In the genomic region with DNA sequence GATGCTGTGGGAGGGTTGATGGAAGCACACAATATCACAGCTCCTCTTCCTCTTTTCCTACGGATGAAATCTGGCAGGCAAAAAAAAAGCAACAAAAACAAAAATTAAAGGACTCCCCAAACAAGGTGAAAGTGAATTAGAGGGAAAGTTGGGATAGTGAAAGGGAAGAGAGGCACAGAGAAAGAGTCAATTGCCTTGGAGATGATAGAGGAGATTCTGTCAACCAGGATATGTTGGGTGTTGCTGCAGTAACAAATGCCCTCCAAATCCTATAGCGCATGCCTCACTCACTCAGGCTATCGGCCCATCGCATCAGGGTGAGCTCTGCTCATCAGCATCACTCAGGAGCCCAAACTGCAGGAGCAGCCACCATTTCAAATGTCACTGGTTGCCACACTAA, we compare ENCODE assay signal across 26 cellular contexts.
DNase-seq lines count a peak whose midpoint lies in the region; ATAC-seq, FAIRE-seq and TF ChIP-seq lines count a peak whose summit lies in the region.
"Had no signal": no experiment of that assay in that cellular context is flagged by ENCODE, and none has a peak within 500 bp of the region (broad histone marks: within the 10 kb centered on the region; RNA-seq: fewer than 3 reads in every experiment).

No MANE protein-coding gene starts in this region.

- H3K9me1 ChIP-seq in K562 (ENCODE audit: control insufficient read depth, insufficient read depth, low read length), result no peaks in the 10 kb centered on the region

- DNase-seq in HepG2 (ENCODE audit: low spot score) (no peak), right lobe of liver (no peak), DND-41 (no peak), K562 (ENCODE audit: extremely low read depth in 1 of 4, low spot score in 3 of 4) (no peak), D341Med (ENCODE audit: low spot score) (no peak), iPS-NIHi7 (ENCODE audit: extremely low spot score) (no peak), COLO829 (ENCODE audit: low spot score) (no peak)
- DNase-seq: 8988T; ACHN; AML-193; BE2C; Calu3; CD4-positive, alpha-beta T cell; CD8-positive, alpha-beta memory T cell; COR-L47; DMS153; EL; GDM1; GM23248; H7; HCEC 1CT had no signal

- no peak for TF ChIP-seq EP300 in HepG2 (IDR thresholded peaks at IDR 0.05; ENCODE audit: low read depth in 2 of 2, low read length in 2 of 2)
- TF ChIP-seq EP300 in HepG2 (CRISPR knock-in tag; IDR thresholded peaks at IDR 0.05; ENCODE audit: borderline replicate concordance), result no peak
- TF ChIP-seq EP300 in K562 (IDR thresholded peaks at IDR 0.05; ENCODE audit: low read length), result no peak

- intact Hi-C loops in HepG2 (cut with micrococcal nuclease; ENCODE audit: unreplicated experiment), result no loop called here
- intact Hi-C loops in right lobe of liver (cut with DNase I), result no loop called here
- intact Hi-C loops in K562 (cut with micrococcal nuclease), result no loop called here

- H2AFZ ChIP-seq in HepG2 (ENCODE audit: low read length) (no peak overlapping the region), DND-41 (ENCODE audit: low read depth, low read length) (no peak overlapping the region), K562 (ENCODE audit: low read depth, low read length) (no peak overlapping the region)
- H2AFZ ChIP-seq: GM23248 had no signal

- no peak overlapping the region for H3K27ac ChIP-seq in HepG2 (ENCODE audit: extremely low read length, insufficient read depth, low read length)
- no peak overlapping the region for H3K27ac ChIP-seq in right lobe of liver
- 0 out of 2 replicates have a peak overlapping the region, but pooled peaks have one; percentile 76 for H3K27ac ChIP-seq in DND-41 (ENCODE audit: low read length)
- H3K27ac ChIP-seq in K562 (ENCODE audit: extremely low read depth, low read depth, low read length), result no peak overlapping the region
- H3K27ac ChIP-seq: A549, C4-2B, GM23248 had no signal

- FAIRE-seq in HepG2 (lab: Jason Lieb, UNC) (no peak), K562 (lab: Jason Lieb, UNC) (no peak)
- FAIRE-seq: A549, GM12878, GM19239, H1 had no signal

- TF ChIP-seq CTCF in HepG2 (CRISPR knock-in tag; IDR thresholded peaks at IDR 0.05) (no peak), right lobe of liver (IDR thresholded peaks at IDR 0.05) (no peak), DND-41 (IDR thresholded peaks at IDR 0.05; ENCODE audit: borderline replicate concordance, extremely low read depth, low read length, poor library complexity, severe bottlenecking) (no peak), K562 (IDR thresholded peaks at IDR 0.05 in 2 of 3, conservative IDR thresholded peaks at IDR 0.05 in 1 of 3; ENCODE audit: insufficient read depth in 2 of 3, low read depth in 1 of 3, low read length in 3 of 3) (no peak)

- H3K9me3 ChIP-seq in HepG2 (ENCODE audit: low read length) (no peaks in the 10 kb centered on the region), right lobe of liver (no peaks in the 10 kb centered on the region), DND-41 (ENCODE audit: insufficient read depth, low read length, severe bottlenecking) (no peaks in the 10 kb centered on the region), K562 (replicated peaks; ENCODE audit: control insufficient read depth, insufficient read depth, low read depth, low read length) (no peaks in the 10 kb centered on the region)
- H3K9me3 ChIP-seq: A549, BE2C had no signal

- H3K4me1 ChIP-seq in HepG2 (ENCODE audit: insufficient read depth, low read length) (no peaks in the 10 kb centered on the region), right lobe of liver (no peaks in the 10 kb centered on the region), DND-41 (ENCODE audit: insufficient read depth, low read length) (peaks cover 47% of the 10 kb centered on the region), K562 (replicated peaks in 1 of 2; ENCODE audit: control insufficient read depth in 2 of 2, insufficient read depth in 2 of 2, low read length in 2 of 2) (no peaks in the 10 kb centered on the region)
- H3K4me1 ChIP-seq: A549, BE2C had no signal

- TF ChIP-seq RAD21 in HepG2 (CRISPR knock-in tag; IDR thresholded peaks at IDR 0.05) (no peak), K562 (CRISPR knock-in tag; conservative IDR thresholded peaks at IDR 0.05 in 1 of 2, IDR thresholded peaks at IDR 0.05 in 1 of 2) (no peak)

- POLR2A ChIA-PET in HepG2 (lab: Yijun Ruan, JAX), result no interaction called here
- POLR2A ChIA-PET in K562 (lab: Yijun Ruan, JAX), result no interaction called here

- H3K4me2 ChIP-seq in HepG2 (ENCODE audit: low read depth, low read length) (no peak overlapping the region), DND-41 (ENCODE audit: insufficient read depth, low read length) (no peak overlapping the region), K562 (ENCODE audit: insufficient read depth, low read length) (no peak overlapping the region)
- H3K4me2 ChIP-seq: A549 had no signal

- no peak for TF ChIP-seq POLR2A in HepG2 (IDR thresholded peaks at IDR 0.05; ENCODE audit: insufficient read depth in 1 of 2, low read depth in 2 of 2, low read length in 2 of 2)
- no peak for TF ChIP-seq POLR2A in right lobe of liver (IDR thresholded peaks at IDR 0.05)
- no peak for TF ChIP-seq POLR2A in K562 (conservative IDR thresholded peaks at IDR 0.05)

- BruUV-seq in HepG2 (replicated peaks; lab: Mats Ljungman, UMichigan) (no TSS peak), K562 (replicated peaks; lab: Mats Ljungman, UMichigan) (no TSS peak)

- ATAC-seq in HepG2 (no peak), right lobe of liver (no peak), DND-41 (ENCODE audit: insufficient read depth, low read depth) (no peak), K562 (no peak)
- ATAC-seq: A549, GM12878 had no signal

- no peaks in the 10 kb centered on the region for H4K20me1 ChIP-seq in HepG2 (ENCODE audit: insufficient read depth, low read length)
- no peaks in the 10 kb centered on the region for H4K20me1 ChIP-seq in DND-41 (ENCODE audit: insufficient read depth, low read length)
- H4K20me1 ChIP-seq in K562 (replicated peaks; ENCODE audit: control insufficient read depth, insufficient read depth, low read length), result no peaks in the 10 kb centered on the region

- CTCF ChIA-PET in HepG2 (lab: Yijun Ruan, JAX; ENCODE audit: low intra/inter-chr PET ratio, low total read pairs), result no interaction called here
- CTCF ChIA-PET in K562 (lab: Yijun Ruan, JAX; ENCODE audit: low intra/inter-chr PET ratio), result no interaction called here

- H3K9ac ChIP-seq in HepG2 (ENCODE audit: insufficient read depth, low read depth, low read length) (no peak overlapping the region), DND-41 (ENCODE audit: low read depth, low read length) (no peak overlapping the region), K562 (ENCODE audit: insufficient read depth in 1 of 2, low read depth in 2 of 2, low read length in 2 of 2) (no peak overlapping the region)
- H3K9ac ChIP-seq: GM23248 had no signal

- 96% methylated on average over 4 of the region's 4 CpGs for WGBS in HepG2 (ENCODE audit: low lambda C conversion rate)
- 86% methylated on average over 4 of the region's 4 CpGs for whole genome bisulfite sequencing in right lobe of liver (ENCODE audit: insufficient coverage, low coverage, low lambda C conversion rate, missing lambda C conversion rate)
- WGBS in K562 (ENCODE audit: insufficient coverage, low coverage, missing lambda C conversion rate), result 19% methylated on average over 3 of the region's 4 CpGs

- in situ Hi-C loops in HepG2 (cut with HindIII; ENCODE audit: extremely low pct_ligation_motif_present, low pct_unique_long_range_greater_than_20kb), result no loop called here
- in situ Hi-C loops in K562 (cut with MboI), result no loop called here

- H3K4me3 ChIP-seq in HepG2 (replicated peaks in 1 of 3; ENCODE audit: insufficient read depth in 1 of 3, low read depth in 2 of 3, low read length in 3 of 3), result no peak overlapping the region
- H3K4me3 ChIP-seq in right lobe of liver, result no peak overlapping the region
- no peak overlapping the region for H3K4me3 ChIP-seq in DND-41 (ENCODE audit: low read depth in 1 of 2, low read length in 2 of 2)
- H3K4me3 ChIP-seq in K562, result no peak overlapping the region
- H3K4me3 ChIP-seq: A549, GM12878, GM23248 had no signal

- no peaks in the 10 kb centered on the region for H3K36me3 ChIP-seq in HepG2 (replicated peaks in 1 of 2; ENCODE audit: control insufficient read depth in 1 of 2, insufficient read depth in 2 of 2, low read length in 2 of 2)
- no peaks in the 10 kb centered on the region for H3K36me3 ChIP-seq in right lobe of liver
- no peaks in the 10 kb centered on the region for H3K36me3 ChIP-seq in DND-41 (ENCODE audit: insufficient read depth, low read length)
- no peaks in the 10 kb centered on the region for H3K36me3 ChIP-seq in K562 (ENCODE audit: control insufficient read depth, insufficient read depth, low read length)
- H3K36me3 ChIP-seq: BE2C had no signal

- H3K79me2 ChIP-seq in HepG2 (ENCODE audit: insufficient read depth, low read length) (no peaks in the 10 kb centered on the region), DND-41 (ENCODE audit: insufficient read depth, low read length) (no peaks in the 10 kb centered on the region), K562 (ENCODE audit: control insufficient read depth, insufficient read depth, low read length) (no peaks in the 10 kb centered on the region)

- H3K27me3 ChIP-seq in HepG2 (ENCODE audit: control insufficient read depth in 1 of 2, insufficient read depth in 2 of 2, low read length in 2 of 2) (no peaks in the 10 kb centered on the region), right lobe of liver (no peaks in the 10 kb centered on the region), DND-41 (ENCODE audit: insufficient read depth, low read length, poor library complexity) (no peaks in the 10 kb centered on the region), K562 (ENCODE audit: control insufficient read depth in 2 of 2, insufficient read depth in 2 of 2, low read length in 2 of 2) (no peaks in the 10 kb centered on the region)
- H3K27me3 ChIP-seq: BE2C had no signal

TF ChIP-seq in HepG2, 621 proteins besides CTCF, POLR2A, EP300 and RAD21:
- TF ChIP-seq ZNF12 (CRISPR knock-in tag; IDR thresholded peaks at IDR 0.05) (peak; percentile 67; the same call in 1 of the 2 replicates), ZNF605 (CRISPR knock-in tag; IDR thresholded peaks at IDR 0.05) (no peak)

TF ChIP-seq in K562, 482 proteins besides CTCF, POLR2A, EP300 and RAD21:
- TF ChIP-seq KLF6 (CRISPR knock-in tag; IDR thresholded peaks at IDR 0.05; ENCODE audit: borderline replicate concordance) (no peak), ZNF12 (CRISPR knock-in tag; IDR thresholded peaks at IDR 0.05) (peak; percentile 44; the same call in 1 of the 2 replicates)

Comparison
In these comparisons a context has a peak if more than half of its experiments do, and no peak if none do; other contexts are left out.
1. Of the 241 proteins assayed by ChIP-seq in both HepG2 and K562: peak only in HepG2: none; only in K562: none; in both: ZNF12; in neither: 240.